1 cellular context compared by ENCODE assay signal in the genomic region with DNA sequence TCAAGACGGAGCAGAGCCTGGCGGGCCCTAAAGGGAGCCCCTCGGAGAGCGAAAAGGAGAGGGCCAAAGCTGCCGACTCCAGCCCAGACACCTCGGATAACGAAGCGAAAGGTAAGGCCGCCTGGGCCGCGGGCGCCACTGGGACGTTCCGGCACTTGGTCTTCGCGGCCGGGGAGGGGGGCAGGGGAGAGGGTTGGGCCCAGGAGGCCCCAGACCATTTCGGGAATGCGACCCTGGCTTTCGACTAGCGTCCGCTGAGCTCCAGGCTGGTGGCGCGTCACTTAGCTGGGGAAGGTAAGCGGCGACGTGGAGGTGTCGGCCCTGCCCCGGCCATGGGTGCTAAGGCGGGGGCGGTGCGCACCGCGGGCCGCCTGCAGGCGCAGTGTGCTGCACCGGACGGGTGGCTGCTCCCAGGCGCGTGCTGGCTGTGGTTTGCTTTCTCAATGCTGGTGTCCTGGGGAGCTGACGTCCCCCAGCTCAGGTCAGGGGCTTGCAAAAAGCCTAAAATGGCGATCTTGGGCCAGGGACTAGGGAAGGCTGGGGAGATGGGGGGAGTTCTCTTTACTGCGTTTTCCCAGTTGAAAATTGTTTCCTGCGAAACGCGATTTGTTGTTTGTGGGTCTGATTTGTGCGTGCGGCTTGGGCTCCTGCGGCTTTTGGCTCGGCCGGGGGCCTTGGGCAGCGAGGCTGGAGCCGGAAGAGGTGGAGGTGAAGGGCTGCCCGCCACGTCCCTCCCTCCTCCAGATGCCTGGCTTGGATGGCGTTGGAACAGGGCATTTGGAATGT.
TF ChIP-seq lines count a peak whose summit lies in the region.

No MANE protein-coding gene starts in this region.

TF ChIP-seq in HepG2, 621 proteins besides CTCF, POLR2A, EP300 and RAD21:
- peak; percentile 17; the same call in 1 of the 2 replicates for TF ChIP-seq ZNF768 (CRISPR knock-in tag; IDR thresholded peaks at IDR 0.05)
- TF ChIP-seq KLF11 (CRISPR knock-in tag; IDR thresholded peaks at IDR 0.05), result no peak
